ENCODE assay signal across 18 cellular contexts in genomic region chr5:80541392-80541791, GRCh38. TPM values are rescaled to one million over a fixed set of nuclear protein-coding genes. Genes with fewer than 3 reads are reported as not detected.
DNase-seq lines count a peak whose midpoint lies in the region; FAIRE-seq and TF ChIP-seq lines count a peak whose summit lies in the region.
"Had no signal": no experiment of that assay in that cellular context is flagged by ENCODE, and none has a peak within 500 bp of the region (broad histone marks: within the 10 kb centered on the region; RNA-seq: fewer than 3 reads in every experiment).

No MANE protein-coding gene starts in this region.

- H3K9ac ChIP-seq in astrocyte (ENCODE audit: low read length) (no peak overlapping the region), neural progenitor cell (no peak overlapping the region)

- no peaks in the 10 kb centered on the region for H3K36me3 ChIP-seq in PC-9 (ENCODE audit: low read depth)
- no peaks in the 10 kb centered on the region for H3K36me3 ChIP-seq in astrocyte (ENCODE audit: insufficient read depth, low read length)
- H3K36me3 ChIP-seq in neural progenitor cell, result no peaks in the 10 kb centered on the region
- H3K36me3 ChIP-seq in vagina, result no peaks in the 10 kb centered on the region
- no peaks in the 10 kb centered on the region for H3K36me3 ChIP-seq in MG63

- H3K4me1 ChIP-seq in PC-9 (replicated peaks; ENCODE audit: insufficient read depth) (no peaks in the 10 kb centered on the region), astrocyte (ENCODE audit: insufficient read depth, low read length) (no peaks in the 10 kb centered on the region), neural progenitor cell (no peaks in the 10 kb centered on the region), vagina (no peaks in the 10 kb centered on the region)

- peaks cover 2% of the 10 kb centered on the region for H3K36me3 Mint-ChIP-seq in activated naive CD4-positive, alpha-beta T cell treated with anti-CD3 and anti-CD28 coated beads, Interleukin-2, amount 50 U/mL, for 24 hours
- H3K36me3 Mint-ChIP-seq in activated naive CD4-positive, alpha-beta T cell treated with anti-CD3 and anti-CD28 coated beads for 36 hours (ENCODE audit: low read depth), result no peaks in the 10 kb centered on the region
- H3K36me3 Mint-ChIP-seq in astrocyte (ENCODE audit: low read depth, unreplicated experiment), result no peaks in the 10 kb centered on the region
- H3K36me3 Mint-ChIP-seq in neural progenitor cell, result no peaks in the 10 kb centered on the region

- CTCF ChIA-PET in activated naive CD4-positive, alpha-beta T cell treated with anti-CD3 and anti-CD28 coated beads for 36 hours (lab: Charles Lee), result no interaction called here
- CTCF ChIA-PET in PC-9 (lab: Charles Lee), result no interaction called here

- POLR2A ChIA-PET in PC-9 (lab: Charles Lee; ENCODE audit: unreplicated experiment), result no interaction called here

- H3K4me1 Mint-ChIP-seq in activated naive CD4-positive, alpha-beta T cell treated with anti-CD3 and anti-CD28 coated beads, Interleukin-2, amount 50 U/mL, for 24 hours, result peaks cover 4% of the 10 kb centered on the region
- peaks cover 11% of the 10 kb centered on the region for H3K4me1 Mint-ChIP-seq in activated naive CD4-positive, alpha-beta T cell treated with anti-CD3 and anti-CD28 coated beads for 36 hours (ENCODE audit: low read depth)
- no peaks in the 10 kb centered on the region for H3K4me1 Mint-ChIP-seq in astrocyte (ENCODE audit: low read depth, unreplicated experiment)
- peaks cover 2% of the 10 kb centered on the region for H3K4me1 Mint-ChIP-seq in neural progenitor cell

- H3K27ac ChIP-seq in PC-9 (no peak overlapping the region), astrocyte (ENCODE audit: low read depth, low read length) (no peak overlapping the region), neural progenitor cell (no peak overlapping the region), vagina (no peak overlapping the region)

- intact Hi-C loops in activated naive CD4-positive, alpha-beta T cell treated with anti-CD3 and anti-CD28 coated beads for 36 hours (cut with micrococcal nuclease), result no loop called here
- intact Hi-C loops in PC-9 (cut with micrococcal nuclease; ENCODE audit: unreplicated experiment), result no loop called here
- intact Hi-C loops in vagina (cut with DNase I), result no loop called here

- TF ChIP-seq CTCF in PC-9 (conservative IDR thresholded peaks at IDR 0.05) (no peak), astrocyte (IDR thresholded peaks at IDR 0.05; ENCODE audit: insufficient read depth, low read depth, low read length) (no peak), neural progenitor cell (IDR thresholded peaks at IDR 0.05) (no peak), vagina (IDR thresholded peaks at IDR 0.05) (no peak)

- peaks cover 3% of the 10 kb centered on the region for H3K27me3 Mint-ChIP-seq in activated naive CD4-positive, alpha-beta T cell treated with anti-CD3 and anti-CD28 coated beads, Interleukin-2, amount 50 U/mL, for 24 hours
- no peaks in the 10 kb centered on the region for H3K27me3 Mint-ChIP-seq in activated naive CD4-positive, alpha-beta T cell treated with anti-CD3 and anti-CD28 coated beads for 36 hours (ENCODE audit: low read depth)
- no peaks in the 10 kb centered on the region for H3K27me3 Mint-ChIP-seq in astrocyte (ENCODE audit: low read depth, unreplicated experiment)
- H3K27me3 Mint-ChIP-seq in neural progenitor cell (ENCODE audit: insufficient read depth, low read depth), result peaks cover 2% of the 10 kb centered on the region

- H3K9me2 ChIP-seq in PC-9 (ENCODE audit: insufficient read depth), result no peaks in the 10 kb centered on the region

- H4K20me1 ChIP-seq in PC-9 (ENCODE audit: insufficient read depth) (no peaks in the 10 kb centered on the region), astrocyte (ENCODE audit: insufficient read depth, low read length) (no peaks in the 10 kb centered on the region), neural progenitor cell (ENCODE audit: low read depth) (no peaks in the 10 kb centered on the region)

- FAIRE-seq in astrocyte (lab: Jason Lieb, UNC), result peak; percentile 29
- FAIRE-seq: GM19239 had no signal

- H3K4me3 ChIP-seq in PC-9, result no peak overlapping the region
- H3K4me3 ChIP-seq in astrocyte (ENCODE audit: insufficient read depth, low read depth, low read length), result no peak overlapping the region
- H3K4me3 ChIP-seq in neural progenitor cell, result no peak overlapping the region
- no peak overlapping the region for H3K4me3 ChIP-seq in vagina
- H3K4me3 ChIP-seq in MG63, result no peak overlapping the region

- H3K27me3 ChIP-seq in PC-9 (ENCODE audit: insufficient read depth, low read depth) (no peaks in the 10 kb centered on the region), astrocyte (ENCODE audit: insufficient read depth, low read length) (no peaks in the 10 kb centered on the region), neural progenitor cell (no peaks in the 10 kb centered on the region), vagina (no peaks in the 10 kb centered on the region), MG63 (no peaks in the 10 kb centered on the region)

- H3K79me2 ChIP-seq in PC-9 (ENCODE audit: low read depth) (no peaks in the 10 kb centered on the region), astrocyte (ENCODE audit: insufficient read depth, low read length) (no peaks in the 10 kb centered on the region), neural progenitor cell (ENCODE audit: low read depth) (no peaks in the 10 kb centered on the region)

- no peaks in the 10 kb centered on the region for H3K9me3 Mint-ChIP-seq in activated naive CD4-positive, alpha-beta T cell treated with anti-CD3 and anti-CD28 coated beads, Interleukin-2, amount 50 U/mL, for 24 hours
- H3K9me3 Mint-ChIP-seq in activated naive CD4-positive, alpha-beta T cell treated with anti-CD3 and anti-CD28 coated beads for 36 hours, result peaks cover under 1% of the 10 kb centered on the region
- H3K9me3 Mint-ChIP-seq in astrocyte (ENCODE audit: unreplicated experiment) (peaks cover 2% of the 10 kb centered on the region), neural progenitor cell (peaks cover 12% of the 10 kb centered on the region)
- H3K9me3 Mint-ChIP-seq: HFFc6 had no signal

- H3K9me3 ChIP-seq in PC-9 (ENCODE audit: insufficient read depth, low read depth) (no peaks in the 10 kb centered on the region), astrocyte (ENCODE audit: insufficient read depth, low read depth, low read length) (no peaks in the 10 kb centered on the region), neural progenitor cell (ENCODE audit: low read depth) (no peaks in the 10 kb centered on the region), vagina (peaks cover 5% of the 10 kb centered on the region), MG63 (peaks cover 2% of the 10 kb centered on the region; the same call in 1 of the 2 replicates)

- H2AFZ ChIP-seq in PC-9 (0 out of 2 replicates have a peak overlapping the region, but pooled peaks have one; percentile 1), astrocyte (ENCODE audit: low read depth, low read length) (no peak overlapping the region), neural progenitor cell (replicated peaks) (peak overlapping the region; percentile 44)

- H3K4me2 ChIP-seq in PC-9 (no peak overlapping the region), astrocyte (ENCODE audit: low read length) (no peak overlapping the region), neural progenitor cell (no peak overlapping the region)

- BruUV-seq in PC-9 (replicated peaks; lab: Mats Ljungman, UMichigan), result no TSS peak

- H3K27ac Mint-ChIP-seq in activated naive CD4-positive, alpha-beta T cell treated with anti-CD3 and anti-CD28 coated beads, Interleukin-2, amount 50 U/mL, for 24 hours, result peak overlapping the region; percentile 6
- no peak overlapping the region for H3K27ac Mint-ChIP-seq in activated naive CD4-positive, alpha-beta T cell treated with anti-CD3 and anti-CD28 coated beads for 36 hours
- H3K27ac Mint-ChIP-seq in astrocyte (ENCODE audit: unreplicated experiment) (no peak overlapping the region), neural progenitor cell (peak overlapping the region; percentile 27)
- H3K27ac Mint-ChIP-seq: HFFc6 had no signal

- H3F3A ChIP-seq in PC-9 (ENCODE audit: insufficient read depth, low read depth), result no peaks in the 10 kb centered on the region
- no peaks in the 10 kb centered on the region for H3F3A ChIP-seq in neural progenitor cell (ENCODE audit: low read depth)

- DNase-seq in activated naive CD4-positive, alpha-beta T cell treated with anti-CD3 and anti-CD28 coated beads for 36 hours, result no peak
- DNase-seq in PC-9 (no peak), astrocyte (ENCODE audit: low read depth) (no peak), neural progenitor cell (ENCODE audit: low spot score) (no peak), vagina (ENCODE audit: extremely low spot score in 2 of 2) (no peak), NCI-H2081 treated with DMSO at 0.1 percent for 48 hours (lab: John Stamatoyannopoulos, UW) (no peak), MG63 (no peak)
- DNase-seq: C1 segment of cervical spinal cord, EL, HFFc6, Karpas-422, NCI-H1105 treated with DMSO at 0.1 percent for 48 hours, NCI-H187, NCI-H69 had no signal

- TF ChIP-seq POLR2A in vagina (IDR thresholded peaks at IDR 0.05), result no peak

- H3K4me3 Mint-ChIP-seq in activated naive CD4-positive, alpha-beta T cell treated with anti-CD3 and anti-CD28 coated beads, Interleukin-2, amount 50 U/mL, for 24 hours, result no peak overlapping the region
- H3K4me3 Mint-ChIP-seq in activated naive CD4-positive, alpha-beta T cell treated with anti-CD3 and anti-CD28 coated beads for 36 hours, result no peak overlapping the region
- H3K4me3 Mint-ChIP-seq in astrocyte (ENCODE audit: unreplicated experiment) (no peak overlapping the region), neural progenitor cell (no peak overlapping the region)
- H3K4me3 Mint-ChIP-seq: HFFc6 had no signal

RNA-seq across cellular contexts. Expression of gene ANKRD34B, which starts 28.7 kb away (rescaled TPM):
- total RNA-seq in activated naive CD4-positive, alpha-beta T cell treated with anti-CD3 and anti-CD28 coated beads for 36 hours, result under 1 TPM in 1 of 2 experiments, not detected in 1; 0.10 TPM
- 0.15 and 0.26 TPM in 2 replicates for total RNA-seq in PC-9 (2021)
- total RNA-seq in astrocyte, result 0.10 and 0.20 TPM in 2 replicates
- total RNA-seq in neural progenitor cell (ENCODE audit: low replicate concordance), result 0.77 and 2.5 TPM in 2 replicates
- not detected for total RNA-seq in vagina
- total RNA-seq in MG63 (2014; rRNA removed; shearing (Covaris generic); ENCODE audit: low replicate concordance), result not detected in 2 replicates
- total RNA-seq: A673, H4, HFFc6 had no signal

RNA-seq across cellular contexts. Expression of gene FAM151B, which starts 53.5 kb away (rescaled TPM):
- total RNA-seq in activated naive CD4-positive, alpha-beta T cell treated with anti-CD3 and anti-CD28 coated beads for 36 hours, result under 1 TPM; 0.15 to 0.36 TPM
- total RNA-seq in PC-9 (2021) (1.4 and 1.7 TPM in 2 replicates), astrocyte (2.9 and 4.4 TPM in 2 replicates), neural progenitor cell (ENCODE audit: low replicate concordance) (2.8 and 3.9 TPM in 2 replicates), vagina (0.98 TPM)
- total RNA-seq in MG63 (2014; rRNA removed; shearing (Covaris generic); ENCODE audit: low replicate concordance), result 2.6 and 15.3 TPM in 2 replicates

Comparison
In these comparisons a context has a peak if more than half of its experiments do, and no peak if none do; other contexts are left out.
1. H3K27ac Mint-ChIP-seq: peak in activated naive CD4-positive, alpha-beta T cell treated with anti-CD3 and anti-CD28 coated beads, Interleukin-2, amount 50 U/mL, for 24 hours (single experiment) and neural progenitor cell (single experiment); none in activated naive CD4-positive, alpha-beta T cell treated with anti-CD3 and anti-CD28 coated beads for 36 hours (single experiment) and astrocyte (single experiment).